8 cellular contexts compared by ENCODE assay signal in the genomic region with DNA sequence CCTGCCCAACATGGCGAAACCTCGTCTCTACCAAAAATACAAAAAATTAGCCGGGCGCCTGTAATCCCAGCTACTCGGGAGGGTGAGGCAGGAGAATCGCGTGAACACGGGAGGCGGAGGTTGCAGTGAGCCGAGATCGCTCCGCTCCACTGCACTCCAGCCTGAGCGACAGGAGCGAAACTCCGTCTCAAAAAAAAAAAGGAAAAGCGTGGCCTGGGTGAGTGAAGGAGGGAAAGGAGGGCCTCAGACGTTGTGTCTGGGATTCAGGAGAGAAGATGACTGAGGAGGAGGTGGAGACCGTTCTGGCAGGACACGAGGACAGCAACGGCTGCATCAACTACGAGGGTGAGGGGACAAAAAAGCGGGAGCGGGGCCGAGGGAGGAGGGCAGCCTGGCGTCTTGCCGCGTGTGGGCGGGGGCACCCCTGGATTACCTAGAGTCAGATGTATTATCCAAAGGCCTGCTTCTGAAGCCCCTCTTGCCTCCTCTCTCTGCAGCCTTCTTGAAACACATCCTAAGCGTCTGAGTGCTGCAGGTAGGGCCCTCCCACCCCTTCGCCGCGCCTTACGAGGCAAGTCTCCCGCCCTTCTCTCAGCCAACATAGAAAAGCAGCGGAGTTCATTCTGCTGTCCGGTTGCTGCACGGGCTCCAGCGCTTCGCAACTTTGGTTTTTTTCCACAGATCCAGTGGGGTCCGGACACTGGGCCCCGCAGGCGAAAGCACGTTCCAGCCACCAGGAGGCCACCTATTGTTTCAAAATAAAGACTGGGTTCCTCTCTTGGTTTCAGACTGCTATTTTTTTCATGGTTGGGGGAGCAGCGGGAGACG. TPM values are rescaled to one million over a fixed set of nuclear protein-coding genes. Genes with fewer than 3 reads are reported as not detected.
DNase-seq lines count a peak whose midpoint lies in the region; ATAC-seq and TF ChIP-seq lines count a peak whose summit lies in the region.

No MANE protein-coding gene starts in this region.

- WGBS in neuronal stem cell (ENCODE audit: extremely low coverage in 2 of 2, insufficient read length in 2 of 2, insufficient replicate concordance in 1 of 2), 2 donors, result no CpG with 5 or more reads among the region's 45 CpGs

- no peak overlapping the region for H2BK5ac ChIP-seq in neuronal stem cell (ENCODE audit: low read length)

- no peaks in the 10 kb centered on the region for H3K79me1 ChIP-seq in neuronal stem cell (ENCODE audit: low read depth, low read length)

- peak; percentile 93 for DNase-seq in ELF-1 (ENCODE audit: low read depth, low spot score)
- DNase-seq in H7, result peak; percentile 93
- DNase-seq in MG63, result peak; percentile 82
- DNase-seq in SHP77 treated with DMSO at 0.1 percent for 48 hours (lab: John Stamatoyannopoulos, UW), result peak; percentile 44
- DNase-seq in activated naive CD4-positive, alpha-beta T cell treated with Interleukin-2 at 50 U/mL for 16 hours, result peak; percentile 58
- peak; percentile 59 for DNase-seq in foreskin melanocyte
- DNase-seq in neuronal stem cell (ENCODE audit: low spot score), result peak; percentile 83
- peak; percentile 45 for DNase-seq in thoracic aorta (ENCODE audit: low spot score)

- ATAC-seq in thoracic aorta (ENCODE audit: insufficient number of reproducible peaks, low FRiP score, low read depth), result peak; percentile 32

- no peak overlapping the region for H2BK120ac ChIP-seq in neuronal stem cell (ENCODE audit: low read depth, low read length)

- H3K4ac ChIP-seq in neuronal stem cell (ENCODE audit: low read length), result peak overlapping the region; percentile 53

- TF ChIP-seq CTCF in thoracic aorta (IDR thresholded peaks at IDR 0.05), result peak; percentile 83

- peak overlapping the region; percentile 65 for H2AK5ac ChIP-seq in neuronal stem cell (ENCODE audit: low read depth, low read length)

- no peak overlapping the region for H4K8ac ChIP-seq in neuronal stem cell (ENCODE audit: low read depth, low read length)

- H3K27ac ChIP-seq in neuronal stem cell (replicated peaks; ENCODE audit: low read length), result peak overlapping the region; percentile 96
- peak overlapping the region; percentile 83 to 85 for H3K27ac ChIP-seq in thoracic aorta

- no peaks in the 10 kb centered on the region for H3K27me3 ChIP-seq in H7 (ENCODE audit: control insufficient read depth, insufficient read depth, low read length)
- H3K27me3 ChIP-seq in MG63, result no peaks in the 10 kb centered on the region
- H3K27me3 ChIP-seq in neuronal stem cell (ENCODE audit: control insufficient read depth in 3 of 3, insufficient read depth in 3 of 3, low read depth in 1 of 3, low read length in 3 of 3), result no peaks in the 10 kb centered on the region
- no peaks in the 10 kb centered on the region for H3K27me3 ChIP-seq in thoracic aorta (replicated peaks; ENCODE audit: insufficient read depth)

- H3K18ac ChIP-seq in neuronal stem cell (ENCODE audit: low read length), result peak overlapping the region; percentile 95

- H4K91ac ChIP-seq in neuronal stem cell (ENCODE audit: low read depth, low read length, poor library complexity), result no peak overlapping the region

- H3K36me3 ChIP-seq in H7 (replicated peaks; ENCODE audit: control insufficient read depth, insufficient read depth, low read length), result peaks cover 36% of the 10 kb centered on the region
- peaks cover 47% of the 10 kb centered on the region for H3K36me3 ChIP-seq in MG63
- H3K36me3 ChIP-seq in neuronal stem cell (replicated peaks in 1 of 2; ENCODE audit: control insufficient read depth in 2 of 2, insufficient read depth in 2 of 2, low read length in 2 of 2), result peaks cover 34 to 49% of the 10 kb centered on the region in 2 donors
- H3K36me3 ChIP-seq in thoracic aorta, result peaks cover 30% of the 10 kb centered on the region

- peak overlapping the region; percentile 60 for H3K4me2 ChIP-seq in neuronal stem cell (ENCODE audit: insufficient read depth, low read length, poor library complexity, severe bottlenecking)

- peaks cover 27 to 39% of the 10 kb centered on the region in 2 donors for H3K4me1 ChIP-seq in neuronal stem cell (ENCODE audit: control insufficient read depth in 2 of 2, insufficient read depth in 1 of 2, low read depth in 1 of 2, low read length in 2 of 2)
- peaks cover 23 to 48% of the 10 kb centered on the region in 2 donors for H3K4me1 ChIP-seq in thoracic aorta (ENCODE audit: control insufficient read depth in 1 of 2, low read depth in 2 of 2)

- peak overlapping the region; percentile 90 for H3K9ac ChIP-seq in neuronal stem cell (ENCODE audit: low read depth, low read length, poor library complexity)

- H3K4me3 ChIP-seq in H7 (ENCODE audit: insufficient read depth, low read depth, low read length) (peak overlapping the region; percentile 44), MG63 (peak overlapping the region; percentile 78), neuronal stem cell (ENCODE audit: low read length in 2 of 2) (peak overlapping the region; percentile 73 to 85), thoracic aorta (peak overlapping the region; percentile 81)

- peak overlapping the region; percentile 11 for H3K14ac ChIP-seq in neuronal stem cell (ENCODE audit: low read length)

- H2BK12ac ChIP-seq in neuronal stem cell (ENCODE audit: low read length), result no peak overlapping the region

- H2AFZ ChIP-seq in neuronal stem cell (ENCODE audit: low read length), result peak overlapping the region; percentile 66

- peak overlapping the region; percentile 71 for H2BK15ac ChIP-seq in neuronal stem cell (ENCODE audit: low read length)

- H3K9me3 ChIP-seq in MG63 (no peaks in the 10 kb centered on the region), neuronal stem cell (replicated peaks in 1 of 2; ENCODE audit: control insufficient read depth in 2 of 2, insufficient read depth in 1 of 2, low read depth in 1 of 2, low read length in 2 of 2) (no peaks in the 10 kb centered on the region), thoracic aorta (no peaks in the 10 kb centered on the region)

- peak overlapping the region; percentile 75 for H3K23ac ChIP-seq in neuronal stem cell (ENCODE audit: low read depth, low read length, poor library complexity)

RNA-seq across cellular contexts. Expression of a gene that starts 0.7 kb away (rescaled TPM):
- total RNA-seq in H7 (2014; rRNA removed; shearing (Covaris generic)), result 941 and 1,248 TPM in 2 replicates
- total RNA-seq in MG63 (2014; rRNA removed; shearing (Covaris generic); ENCODE audit: low replicate concordance), result 1,658 and 1,845 TPM in 2 replicates
- polyA plus RNA-seq in neuronal stem cell (2013, experiment 1 of 2), result 1,112 TPM
- polyA plus RNA-seq in neuronal stem cell (2013, experiment 2 of 2), result 1,108 TPM
- 1,000 to 10,000 TPM; 1,762 to 3,064 TPM for total RNA-seq in thoracic aorta

RNA-seq across cellular contexts. Expression of a gene that starts 5.0 kb away (rescaled TPM):
- 118 and 129 TPM in 2 replicates for total RNA-seq in H7 (2014; rRNA removed; shearing (Covaris generic))
- 65.7 and 123 TPM in 2 replicates for total RNA-seq in MG63 (2014; rRNA removed; shearing (Covaris generic); ENCODE audit: low replicate concordance)
- polyA plus RNA-seq in neuronal stem cell (2013, experiment 1 of 2), result 232 TPM
- polyA plus RNA-seq in neuronal stem cell (2013, experiment 2 of 2), result 230 TPM
- total RNA-seq in thoracic aorta, result 10 to 100 TPM; 17.1 to 19.1 TPM

RNA-seq across cellular contexts. Expression of a gene that starts 29.3 kb away (rescaled TPM):
- total RNA-seq in H7 (2014; rRNA removed; shearing (Covaris generic)), result 120 and 127 TPM in 2 replicates
- 84.9 and 145 TPM in 2 replicates for total RNA-seq in MG63 (2014; rRNA removed; shearing (Covaris generic); ENCODE audit: low replicate concordance)
- 33.2 TPM for polyA plus RNA-seq in neuronal stem cell (2013, experiment 1 of 2)
- polyA plus RNA-seq in neuronal stem cell (2013, experiment 2 of 2), result 33.3 TPM
- 100 to 1,000 TPM; 113 to 128 TPM for total RNA-seq in thoracic aorta

RNA-seq across cellular contexts. Expression of a gene that starts 31.9 kb away (rescaled TPM):
- 20.0 and 27.5 TPM in 2 replicates for total RNA-seq in H7 (2014; rRNA removed; shearing (Covaris generic))
- 10.6 and 14.8 TPM in 2 replicates for total RNA-seq in MG63 (2014; rRNA removed; shearing (Covaris generic); ENCODE audit: low replicate concordance)
- 69.4 TPM for polyA plus RNA-seq in neuronal stem cell (2013, experiment 1 of 2)
- 66.2 TPM for polyA plus RNA-seq in neuronal stem cell (2013, experiment 2 of 2)
- total RNA-seq in thoracic aorta, result 100 to 1,000 TPM in 1 of 2 donors, 10 to 100 TPM in 1; 68.6 to 109 TPM

RNA-seq across cellular contexts. Expression of a gene that starts 39.3 kb away (rescaled TPM):
- total RNA-seq in H7 (2014; rRNA removed; shearing (Covaris generic)), result 8.2 and 11.3 TPM in 2 replicates
- 3.5 and 5.3 TPM in 2 replicates for total RNA-seq in MG63 (2014; rRNA removed; shearing (Covaris generic); ENCODE audit: low replicate concordance)
- 3.9 TPM for polyA plus RNA-seq in neuronal stem cell (2013, experiment 1 of 2)
- polyA plus RNA-seq in neuronal stem cell (2013, experiment 2 of 2), result 3.9 TPM
- total RNA-seq in thoracic aorta, result 1 to 10 TPM; 4.1 to 7.1 TPM

Comparison
In these comparisons a context has a peak if more than half of its experiments do, and no peak if none do; other contexts are left out.
1. Peak in every context shown above with its lines: DNase-seq, ATAC-seq, H3K4me3 ChIP-seq and H3K27ac ChIP-seq.